ENCODE assay signal across 9 cellular contexts in genomic region chr10:71852335-71852937, GRCh38. TPM values are rescaled to one million over a fixed set of nuclear protein-coding genes. Genes with fewer than 3 reads are reported as not detected.
DNase-seq lines count a peak whose midpoint lies in the region; ATAC-seq and TF ChIP-seq lines count a peak whose summit lies in the region.
"Had no signal": no experiment of that assay in that cellular context is flagged by ENCODE, and none has a peak within 500 bp of the region (broad histone marks: within the 10 kb centered on the region; RNA-seq: fewer than 3 reads in every experiment).

No MANE protein-coding gene starts in this region.

- no peak for ATAC-seq in GM21576 (IDR thresholded peaks at IDR 0.05; ENCODE audit: unreplicated experiment)
- no peak for ATAC-seq in HG03442 (IDR thresholded peaks at IDR 0.05; ENCODE audit: unreplicated experiment)

- TF ChIP-seq POLR2A in Peyer's patch (IDR thresholded peaks at IDR 0.05): no peak
- TF ChIP-seq POLR2A in stomach (IDR thresholded peaks at IDR 0.05): no peak

- H3K4me1 ChIP-seq in Peyer's patch (peaks cover 0 to 32% (median 10%) of the 10 kb centered on the region in 4 donors), left ventricle myocardium inferior (peaks cover 44% of the 10 kb centered on the region), stomach (peaks cover 24 to 38% (median 33%) of the 10 kb centered on the region in 4 donors)
- H3K4me1 ChIP-seq: SJCRH30 had no signal

- H3K36me3 ChIP-seq in Peyer's patch: no peaks in the 10 kb centered on the region
- no peaks in the 10 kb centered on the region for H3K36me3 ChIP-seq in left ventricle myocardium inferior
- no peaks in the 10 kb centered on the region for H3K36me3 ChIP-seq in stomach
- H3K36me3 ChIP-seq: SJCRH30 had no signal

- DNase-seq in HL-60 (ENCODE audit: low read depth in 1 of 2, low spot score in 1 of 2): peak; percentile 91 to 94
- peak; percentile 49 to 77 (median 71) for DNase-seq in Peyer's patch
- DNase-seq in left ventricle myocardium inferior: peak; percentile 51
- peak; percentile 64 for DNase-seq in stomach
- no peak for DNase-seq in COLO668 (lab: John Stamatoyannopoulos, UW; ENCODE audit: unreplicated experiment)
- DNase-seq: NCI-H1417, SJCRH30 had no signal

- no peak for TF ChIP-seq CTCF in HL-60 (IDR thresholded peaks at IDR 0.05; ENCODE audit: insufficient read depth, low read length)
- no peak for TF ChIP-seq CTCF in Peyer's patch (IDR thresholded peaks at IDR 0.05)
- TF ChIP-seq CTCF in left ventricle myocardium inferior (IDR thresholded peaks at IDR 0.05; ENCODE audit: borderline replicate concordance): no peak
- TF ChIP-seq CTCF in stomach (IDR thresholded peaks at IDR 0.05): no peak

- 73 to 82% (median 77%) methylated on average over 8 to 11 of the region's 11 CpGs for WGBS in stomach, 5 donors

- intact Hi-C loops in left ventricle myocardium inferior (cut with micrococcal nuclease): no loop called here
- intact Hi-C loops in stomach (cut with DNase I; ENCODE audit: low total_unique reads): no loop called here

- H3K27ac ChIP-seq in HL-60 (replicated peaks) (peak overlapping the region; percentile 50), Peyer's patch (peak overlapping the region in 1 of 4 donors; percentile 97), left ventricle myocardium inferior (replicated peaks) (peak overlapping the region; percentile 99), stomach (peak overlapping the region; percentile 65 to 98 (median 96))
- H3K27ac ChIP-seq: SJCRH30 had no signal

- TF ChIP-seq EP300 in stomach (IDR thresholded peaks at IDR 0.05): no peak

- H3K4me3 ChIP-seq in HL-60 (replicated peaks; ENCODE audit: insufficient read depth, low read length) (no peak overlapping the region), Peyer's patch (no peak overlapping the region), left ventricle myocardium inferior (no peak overlapping the region), stomach (no peak overlapping the region)
- H3K4me3 ChIP-seq: SJCRH30 had no signal

- H3K9me3 ChIP-seq in Peyer's patch (no peaks in the 10 kb centered on the region), left ventricle myocardium inferior (replicated peaks) (no peaks in the 10 kb centered on the region), stomach (no peaks in the 10 kb centered on the region)
- H3K9me3 ChIP-seq: SJCRH30 had no signal

- H3K27me3 ChIP-seq in HL-60 (ENCODE audit: insufficient read depth, poor library complexity, severe bottlenecking): no peaks in the 10 kb centered on the region
- no peaks in the 10 kb centered on the region for H3K27me3 ChIP-seq in Peyer's patch
- H3K27me3 ChIP-seq in left ventricle myocardium inferior (ENCODE audit: low read depth): no peaks in the 10 kb centered on the region
- H3K27me3 ChIP-seq in stomach: no peaks in the 10 kb centered on the region
- H3K27me3 ChIP-seq: SJCRH30 had no signal

RNA-seq across cellular contexts. Expression of gene PSAP, which starts 1.4 kb away (rescaled TPM):
- total RNA-seq in Peyer's patch: 100 to 1,000 TPM; 193 to 647 (median 491) TPM
- total RNA-seq in left ventricle myocardium inferior: 1,672 TPM
- total RNA-seq in stomach: 100 to 1,000 TPM; 176 to 709 (median 604) TPM
- 100 to 1,000 TPM; 174 to 311 (median 308) TPM for polyA plus RNA-seq in stomach
